In the genomic region with DNA sequence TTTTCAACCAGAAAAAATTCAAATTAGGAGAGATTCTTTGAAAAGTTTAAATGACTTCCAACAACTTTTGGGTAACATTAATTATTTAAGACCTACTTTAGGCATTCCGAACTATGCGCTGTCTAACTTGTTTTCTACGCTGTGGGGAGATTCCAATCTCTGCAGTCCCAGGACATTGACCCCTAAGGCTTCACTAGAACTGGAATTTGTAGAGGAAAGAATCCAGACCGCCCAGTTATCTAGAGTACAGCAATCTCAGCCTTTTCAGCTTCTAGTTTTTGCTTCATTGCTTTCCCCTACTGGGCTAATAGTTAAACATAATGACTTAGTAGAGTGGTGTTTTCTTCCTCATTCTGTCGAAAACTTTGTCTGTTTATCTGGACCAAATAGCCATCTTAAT, we compare ENCODE assay signal across 25 cellular contexts. TPM values are rescaled to one million over a fixed set of nuclear protein-coding genes. Genes with fewer than 3 reads are reported as not detected.
DNase-seq lines count a peak whose midpoint lies in the region; ATAC-seq and TF ChIP-seq lines count a peak whose summit lies in the region.
"Had no signal": no experiment of that assay in that cellular context is flagged by ENCODE, and none has a peak within 500 bp of the region (broad histone marks: within the 10 kb centered on the region; RNA-seq: fewer than 3 reads in every experiment).

No MANE protein-coding gene starts in this region.

- H3K36me3 Mint-ChIP-seq in Caco-2 (ENCODE audit: insufficient read depth, unreplicated experiment) (peaks cover 18% of the 10 kb centered on the region), glutamatergic neuron (ENCODE audit: unreplicated experiment) (peaks cover 23% of the 10 kb centered on the region)
- H3K36me3 Mint-ChIP-seq: CD14-positive monocyte had no signal

- H3K27me3 ChIP-seq in Caco-2 (replicated peaks; ENCODE audit: control insufficient read depth, insufficient read depth, low read length) (no peaks in the 10 kb centered on the region), liver (ENCODE audit: control insufficient read depth in 4 of 4, insufficient read depth in 4 of 4, low read length in 3 of 4) (no peaks in the 10 kb centered on the region)
- H3K27me3 ChIP-seq: BE2C; BLaER1 treated with 17β-estradiol and CSF1 and Interleukin-3, amounts not matched to agents 10 nM and 100 nM had no signal

- POLR2A ChIA-PET in Caco-2 (lab: Charles Lee) = no interaction called here

- no peak for TF ChIP-seq RAD21 in liver (IDR thresholded peaks at IDR 0.05)

- H3K27ac Mint-ChIP-seq in Caco-2 (ENCODE audit: unreplicated experiment) = peak overlapping the region; percentile 35
- H3K27ac Mint-ChIP-seq in glutamatergic neuron (ENCODE audit: unreplicated experiment) = peak overlapping the region; percentile 1
- H3K27ac Mint-ChIP-seq: CD14-positive monocyte; CD4-positive, alpha-beta T cell had no signal

- H3K9me3 ChIP-seq in Caco-2 (peaks cover 23% of the 10 kb centered on the region), liver (ENCODE audit: control insufficient read depth in 4 of 4, low read length in 3 of 4) (peaks cover 0 to 4% (median 1%) of the 10 kb centered on the region in 4 donors)
- H3K9me3 ChIP-seq: A549, BE2C had no signal

- DNase-seq in Caco-2 = peak in 1 of 2 experiments; percentile 53
- DNase-seq in glutamatergic neuron = no peak
- DNase-seq in left kidney (ENCODE audit: low read depth, low spot score) = peak; percentile 37
- DNase-seq in SW480 (ENCODE audit: low spot score) = no peak
- no peak for DNase-seq in A172 (ENCODE audit: low spot score)
- no peak for DNase-seq in NCI-H1930 (lab: John Stamatoyannopoulos, UW)
- DNase-seq: ACHN; AML-193; BE2C; Calu3; CD4-positive, alpha-beta T cell; CD8-positive, alpha-beta memory T cell; DMS53; DMS79 treated with DMSO at 0.1 percent for 48 hours; GM23248; H7; HCEC 1CT had no signal

- H3K4me1 ChIP-seq in Caco-2 (peaks cover 13% of the 10 kb centered on the region), liver (ENCODE audit: control insufficient read depth in 4 of 4, insufficient read depth in 4 of 4, low read length in 3 of 4) (peaks cover 0 to 7% (median 3%) of the 10 kb centered on the region in 4 donors)
- H3K4me1 ChIP-seq: A549; BLaER1 treated with 17β-estradiol and CSF1 and Interleukin-3, amounts not matched to agents 10 nM and 100 nM had no signal

- H3K4me3 ChIP-seq in Caco-2 (ENCODE audit: low read depth, low read length) (no peak overlapping the region), liver (ENCODE audit: low read depth in 1 of 3, low read length in 3 of 3) (no peak overlapping the region)
- H3K4me3 ChIP-seq: A549; BLaER1 treated with 17β-estradiol and CSF1 and Interleukin-3, amounts not matched to agents 10 nM and 100 nM; GM23248 had no signal

- H3K27me3 Mint-ChIP-seq in Caco-2 (ENCODE audit: insufficient read depth, unreplicated experiment) = no peaks in the 10 kb centered on the region
- H3K27me3 Mint-ChIP-seq in glutamatergic neuron (ENCODE audit: unreplicated experiment) = peaks cover 2% of the 10 kb centered on the region

- H3K36me3 ChIP-seq in Caco-2 (ENCODE audit: control insufficient read depth, insufficient read depth, low read length) = no peaks in the 10 kb centered on the region
- no peaks in the 10 kb centered on the region for H3K36me3 ChIP-seq in liver (ENCODE audit: control insufficient read depth in 4 of 4, insufficient read depth in 3 of 4, low read depth in 1 of 4, low read length in 3 of 4)
- H3K36me3 ChIP-seq: BE2C; BLaER1 treated with 17β-estradiol and CSF1 and Interleukin-3, amounts not matched to agents 10 nM and 100 nM had no signal

- TF ChIP-seq CTCF in Caco-2 (IDR thresholded peaks at IDR 0.05; ENCODE audit: insufficient read depth in 1 of 2, low read depth in 1 of 2, low read length in 1 of 2, severe bottlenecking in 1 of 2, unreplicated experiment in 1 of 2) = no peak
- no peak for TF ChIP-seq CTCF in glutamatergic neuron (IDR thresholded peaks at IDR 0.05; ENCODE audit: partially characterized antibody, unreplicated experiment)
- no peak for TF ChIP-seq CTCF in liver (IDR thresholded peaks at IDR 0.05; ENCODE audit: low read depth, low read length, missing input control)

- H3K4me3 Mint-ChIP-seq in Caco-2 (ENCODE audit: unreplicated experiment) (peak overlapping the region; percentile 55), glutamatergic neuron (ENCODE audit: unreplicated experiment) (no peak overlapping the region)
- H3K4me3 Mint-ChIP-seq: CD14-positive monocyte; CD4-positive, alpha-beta T cell; CD8-positive, alpha-beta memory T cell had no signal

- no TSS peak for BruUV-seq in Caco-2 (replicated peaks; lab: Mats Ljungman, UMichigan)

- H3K9ac ChIP-seq in liver (ENCODE audit: low read depth in 1 of 2, low read length in 2 of 2) = no peak overlapping the region
- H3K9ac ChIP-seq: BLaER1 treated with 17β-estradiol and CSF1 and Interleukin-3, amounts not matched to agents 10 nM and 100 nM; GM23248 had no signal

- H3K9me3 Mint-ChIP-seq in Caco-2 (ENCODE audit: unreplicated experiment) = peaks cover 46% of the 10 kb centered on the region
- peaks cover 17% of the 10 kb centered on the region for H3K9me3 Mint-ChIP-seq in glutamatergic neuron (ENCODE audit: unreplicated experiment)

- intact Hi-C loops in Caco-2 (cut with micrococcal nuclease; ENCODE audit: unreplicated experiment) = loop anchor here (2.0 kb wide), 1 partner anchor 15 kb away; the partner anchor contains the start of gene DDC

- no peak for ATAC-seq in HG03469 (IDR thresholded peaks at IDR 0.05; ENCODE audit: unreplicated experiment)
- ATAC-seq: A549 had no signal

- CTCF ChIA-PET in Caco-2 (lab: Charles Lee) = no interaction called here

- H3K4me1 Mint-ChIP-seq in Caco-2 (ENCODE audit: low read depth, unreplicated experiment) (peaks cover 33% of the 10 kb centered on the region), glutamatergic neuron (ENCODE audit: low read depth, unreplicated experiment) (peaks cover 29% of the 10 kb centered on the region)
- H3K4me1 Mint-ChIP-seq: CD14-positive monocyte had no signal

- WGBS in liver = 42% methylated on average over 5 of the region's 5 CpGs

- no peak overlapping the region for H3K27ac ChIP-seq in liver (ENCODE audit: low read depth in 1 of 2, low read length in 2 of 2)
- H3K27ac ChIP-seq: 22Rv1; A549; BLaER1 treated with 17β-estradiol and CSF1 and Interleukin-3, amounts not matched to agents 10 nM and 100 nM; GM23248 had no signal

TF ChIP-seq in liver, 16 proteins besides CTCF, POLR2A, EP300 and RAD21:
- TF ChIP-seq TAF1 (conservative IDR thresholded peaks at IDR 0.05) (no peak), JUND (IDR thresholded peaks at IDR 0.05) (no peak), FOXA2 (IDR thresholded peaks at IDR 0.05) (no peak), YY1 (IDR thresholded peaks at IDR 0.05) (no peak), GABPA (IDR thresholded peaks at IDR 0.05 in 1 of 2, conservative IDR thresholded peaks at IDR 0.05 in 1 of 2) (no peak), HNF4A (conservative IDR thresholded peaks at IDR 0.05) (peak; percentile 20 to 27), FOXA1 (IDR thresholded peaks at IDR 0.05) (no peak), ZBTB33 (IDR thresholded peaks at IDR 0.05) (no peak), NR2F2 (IDR thresholded peaks at IDR 0.05) (no peak), SP1 (IDR thresholded peaks at IDR 0.05) (peak; percentile 27), RXRA (IDR thresholded peaks at IDR 0.05) (peak; percentile 60 to 76), ATF3 (IDR thresholded peaks at IDR 0.05) (no peak)
- TF ChIP-seq, protein P1, sequence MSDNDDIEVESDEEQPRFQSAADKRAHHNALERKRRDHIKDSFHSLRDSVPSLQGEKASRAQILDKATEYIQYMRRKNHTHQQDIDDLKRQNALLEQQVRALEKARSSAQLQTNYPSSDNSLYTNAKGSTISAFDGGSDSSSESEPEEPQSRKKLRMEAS (IDR thresholded peaks at IDR 0.05) = no peak

RNA-seq across cellular contexts. Expression of gene DDC, which starts 14.8 kb away (rescaled TPM):
- total RNA-seq in Caco-2 (2022) (75.9 and 87.0 TPM in 2 replicates), glutamatergic neuron (ENCODE audit: unreplicated experiment) (3.8 TPM), liver (10 to 100 TPM; 47.6 to 74.9 TPM)
- polyA plus RNA-seq in liver = 10 to 100 TPM; 27.2 to 69.5 TPM
- not detected in 2 replicates for total RNA-seq in A172 (2014; rRNA removed; shearing (Covaris generic))
- total RNA-seq: CD4-positive, alpha-beta T cell; CD8-positive, alpha-beta memory T cell; Daoy; GM23248; H1 had no signal
- polyA plus RNA-seq: CD14-positive monocyte; CD8-positive, alpha-beta memory T cell; GM23248 had no signal

Comparison
In these comparisons a context has a peak if more than half of its experiments do, and no peak if none do; other contexts are left out.
1. RNA of gene DDC, which starts 14.8 kb away (total RNA-seq): 75.9 to 87.0 TPM in Caco-2 and 47.6 to 74.9 TPM in liver; 3.8 TPM in glutamatergic neuron (single experiment) and not detected in A172; every median in the first group is over 10 times any median in the second.